Comparison of ENCODE assay signal across 18 cellular contexts in genomic region chr2:120555066-120555465, GRCh38.
DNase-seq lines count a peak whose midpoint lies in the region; ATAC-seq and TF ChIP-seq lines count a peak whose summit lies in the region.
"Had no signal": no experiment of that assay in that cellular context is flagged by ENCODE, and none has a peak within 500 bp of the region (broad histone marks: within the 10 kb centered on the region; RNA-seq: fewer than 3 reads in every experiment).

No MANE protein-coding gene starts in this region.

- no peak overlapping the region for H3K56ac ChIP-seq in IMR-90 (ENCODE audit: extremely low read depth, insufficient read depth, low read length)

- no peak overlapping the region for H2BK5ac ChIP-seq in IMR-90 (ENCODE audit: low read depth, low read length, poor library complexity, severe bottlenecking)

- CTCF ChIA-PET in IMR-90 (lab: Yijun Ruan, JAX) = no interaction called here

- H3K27ac ChIP-seq in heart right ventricle = no peak overlapping the region
- H3K27ac ChIP-seq in IMR-90 (ENCODE audit: insufficient read depth, low read length) = no peak overlapping the region
- H3K27ac ChIP-seq in vagina = no peak overlapping the region
- H3K27ac ChIP-seq: GM23248 had no signal

- H3K4me1 Mint-ChIP-seq in chondrocyte (ENCODE audit: low read depth) = peaks cover 46% of the 10 kb centered on the region

- H3K4me2 ChIP-seq in IMR-90 (ENCODE audit: low read depth, low read length) = no peak overlapping the region

- H3K9me3 Mint-ChIP-seq in chondrocyte (ENCODE audit: low read depth) = no peaks in the 10 kb centered on the region
- H3K9me3 Mint-ChIP-seq: CD4-positive, alpha-beta memory T cell had no signal

- TF ChIP-seq POLR2A in IMR-90 (IDR thresholded peaks at IDR 0.05; ENCODE audit: low read depth, low read length) (no peak), vagina (IDR thresholded peaks at IDR 0.05) (no peak)

- no peaks in the 10 kb centered on the region for H4K20me1 ChIP-seq in IMR-90 (ENCODE audit: insufficient read depth, low read length)

- no peak overlapping the region; the same call in 2 of the 3 replicates for H2BK15ac ChIP-seq in IMR-90 (ENCODE audit: low read depth, low read length)

- H3K36me3 ChIP-seq in heart right ventricle (no peaks in the 10 kb centered on the region), IMR-90 (ENCODE audit: control insufficient read depth, insufficient read depth, low read length) (no peaks in the 10 kb centered on the region), vagina (no peaks in the 10 kb centered on the region)

- H2AK9ac ChIP-seq in IMR-90 (replicated peaks; ENCODE audit: low read depth, low read length, poor library complexity) = no peak overlapping the region

- 88 to 89% methylated on average over 4 of the region's 4 CpGs for WGBS in heart right ventricle, 2 donors
- 100% methylated on average over 1 of the region's 4 CpGs; no CpG with 5 or more reads in 1 of the 2 experiments for WGBS in IMR-90 (ENCODE audit: extremely low coverage in 2 of 2, insufficient read length in 1 of 2), 2 experiments

- 0 out of 2 replicates have a peak overlapping the region, but pooled peaks have one; percentile 11 for H2AK5ac ChIP-seq in IMR-90 (ENCODE audit: low read depth, low read length)

- ATAC-seq in Right ventricle myocardium inferior (no peak), heart right ventricle (no peak), IMR-90 (ENCODE audit: low read depth) (no peak)
- ATAC-seq in stimulated activated naive CD8-positive, alpha-beta T cell treated with anti-CD3 and anti-CD28 coated beads, Interleukin-15, Interleukin-2, amounts not matched to agents 100 U/mL and 50 U/mL, for 24 hours = no peak

- POLR2A ChIA-PET in IMR-90 (lab: Charles Lee; ENCODE audit: unreplicated experiment) = interaction anchor here (1.1 kb wide), 1 partner anchor 8 kb away, joined by 3 read pairs; no protein-coding TSS in a partner anchor

- H3K14ac ChIP-seq in IMR-90 (replicated peaks; ENCODE audit: low read depth, low read length) = no peak overlapping the region

- H3K9ac ChIP-seq in IMR-90 (ENCODE audit: low read depth, low read length) = no peak overlapping the region
- H3K9ac ChIP-seq: GM23248 had no signal

- H3K9me1 ChIP-seq in IMR-90 (ENCODE audit: insufficient read depth, low read length) = peaks cover 5% of the 10 kb centered on the region

- peaks cover 10 to 36% (median 34%) of the 10 kb centered on the region in 9 donors for H3K4me1 ChIP-seq in heart right ventricle
- H3K4me1 ChIP-seq in IMR-90 (ENCODE audit: control insufficient read depth, insufficient read depth, low read length) = peaks cover 29% of the 10 kb centered on the region
- peaks cover 21% of the 10 kb centered on the region for H3K4me1 ChIP-seq in vagina

- H3K23ac ChIP-seq in IMR-90 (ENCODE audit: low read depth, low read length) = no peak overlapping the region

- dilution Hi-C loops in IMR-90 (cut with HindIII; ENCODE audit: low sequenced_read_pairs, unreplicated experiment) = no loop called here

- no peak overlapping the region for H2AFZ ChIP-seq in IMR-90 (replicated peaks; ENCODE audit: low read length, poor library complexity)
- H2AFZ ChIP-seq: GM23248 had no signal

- H3K4me3 Mint-ChIP-seq in chondrocyte (ENCODE audit: unreplicated experiment) = no peak overlapping the region
- H3K4me3 Mint-ChIP-seq: CD4-positive, alpha-beta memory T cell had no signal

- H3K36me3 Mint-ChIP-seq in chondrocyte (ENCODE audit: low read depth) = no peaks in the 10 kb centered on the region
- H3K36me3 Mint-ChIP-seq: CD4-positive, alpha-beta memory T cell had no signal

- no peaks in the 10 kb centered on the region for H3K9me3 ChIP-seq in heart right ventricle
- H3K9me3 ChIP-seq in IMR-90 (ENCODE audit: control insufficient read depth, insufficient read depth, low read length) = no peaks in the 10 kb centered on the region
- no peaks in the 10 kb centered on the region for H3K9me3 ChIP-seq in vagina

- H2BK20ac ChIP-seq in IMR-90 (ENCODE audit: low read depth, low read length) = no peak overlapping the region

- no peak overlapping the region for H4K5ac ChIP-seq in IMR-90 (ENCODE audit: low read depth, low read length)

- no peak for TF ChIP-seq CTCF in heart right ventricle (IDR thresholded peaks at IDR 0.05)
- TF ChIP-seq CTCF in IMR-90 (conservative IDR thresholded peaks at IDR 0.05; ENCODE audit: low read depth, low read length) = no peak
- TF ChIP-seq CTCF in chondrocyte (IDR thresholded peaks at IDR 0.05) = no peak
- TF ChIP-seq CTCF in vagina (IDR thresholded peaks at IDR 0.05) = no peak

- no peaks in the 10 kb centered on the region for H3K79me1 ChIP-seq in IMR-90 (ENCODE audit: low read depth in 1 of 2, low read length in 2 of 2)

- H4K8ac ChIP-seq in IMR-90 (ENCODE audit: low read depth in 2 of 2, low read length in 2 of 2) = no peak overlapping the region; a peak in 1 of 4 replicates

- H3K4me3 ChIP-seq in heart right ventricle (no peak overlapping the region), IMR-90 (ENCODE audit: insufficient read depth, low read depth, low read length) (no peak overlapping the region), vagina (no peak overlapping the region)
- H3K4me3 ChIP-seq: GM23248 had no signal

- no peak overlapping the region for H3K18ac ChIP-seq in IMR-90 (ENCODE audit: low read depth, low read length)

- peak overlapping the region; percentile 17; the same call in 1 of the 2 replicates for H4K91ac ChIP-seq in IMR-90 (ENCODE audit: insufficient read depth, low read depth, low read length)

- no peak overlapping the region for H3K27ac Mint-ChIP-seq in chondrocyte (ENCODE audit: unreplicated experiment)

- DNase-seq in Right ventricle myocardium inferior (ENCODE audit: missing footprints) (peak; percentile 21), heart right ventricle (no peak), IMR-90 (no peak), NCI-H69 (lab: John Stamatoyannopoulos, UW) (peak; percentile 6), chondrocyte (ENCODE audit: low spot score) (peak; percentile 50), NCI-H187 (lab: John Stamatoyannopoulos, UW) (no peak), vagina (ENCODE audit: extremely low spot score in 2 of 2) (no peak)
- no peak for DNase-seq in stimulated activated naive CD8-positive, alpha-beta T cell treated with anti-CD3 and anti-CD28 coated beads, Interleukin-15, Interleukin-2, amounts not matched to agents 100 U/mL and 50 U/mL, for 24 hours
- DNase-seq: C1 segment of cervical spinal cord; Calu3; CD4-positive, alpha-beta memory T cell; COR-L47; DMS53; DMS79 treated with DMSO at 0.1 percent for 48 hours; GF-D8; GM23248; H7; HCEC 1CT had no signal

- peaks cover 12% of the 10 kb centered on the region for H3K27me3 Mint-ChIP-seq in chondrocyte (ENCODE audit: low read depth)

- no peak for TF ChIP-seq RAD21 in IMR-90 (IDR thresholded peaks at IDR 0.05; ENCODE audit: low read length)

- H3K4ac ChIP-seq in IMR-90 (ENCODE audit: low read depth, low read length) = 0 out of 2 replicates have a peak overlapping the region, but pooled peaks have one; percentile 19

- H2BK120ac ChIP-seq in IMR-90 (ENCODE audit: low read depth, low read length) = no peak overlapping the region

- in situ Hi-C loops in IMR-90 (cut with MboI; ENCODE audit: low sequenced_read_pairs) = no loop called here

- BruUV-seq in IMR-90 (replicated peaks; lab: Mats Ljungman, UMichigan) = no TSS peak

- H3K27me3 ChIP-seq in heart right ventricle (peaks cover 0 to 4% (median 0%) of the 10 kb centered on the region in 7 donors), IMR-90 (ENCODE audit: control insufficient read depth, insufficient read depth, low read length) (peaks cover 6% of the 10 kb centered on the region; the same call in 1 of the 2 replicates), vagina (no peaks in the 10 kb centered on the region)

- intact Hi-C loops in Right ventricle myocardium inferior (cut with DNase I) = no loop called here
- intact Hi-C loops in heart right ventricle (cut with DNase I) = loop anchor here in 4 of 10 donors (10.0 kb wide), 3 partner anchors 110 to 210 kb away; partner anchors contain the start of gene INHBB (in 2 of the 4)
- intact Hi-C loops in IMR-90 (cut with micrococcal nuclease) = loop anchor here (5.0 kb wide), 1 partner anchor 122 kb away; no protein-coding TSS in a partner anchor
- intact Hi-C loops in vagina (cut with DNase I) = no loop called here

TF ChIP-seq in IMR-90, 13 proteins besides CTCF, POLR2A, EP300 and RAD21:
- TF ChIP-seq BHLHE40 (IDR thresholded peaks at IDR 0.05; ENCODE audit: low read depth, low read length) (no peak), RCOR1 (IDR thresholded peaks at IDR 0.05; ENCODE audit: insufficient replicate concordance, low read length) (no peak), NFE2L2 (IDR thresholded peaks at IDR 0.05; ENCODE audit: low read depth, low read length) (no peak), RFX5 (IDR thresholded peaks at IDR 0.05; ENCODE audit: low read depth, low read length) (no peak)

Comparison
In these comparisons a context has a peak if more than half of its experiments do, and no peak if none do; other contexts are left out.
1. DNase-seq: peak in Right ventricle myocardium inferior (single experiment), NCI-H69 (single experiment) and chondrocyte (single experiment); none in heart right ventricle (0 of 2), IMR-90 (single experiment), NCI-H187 (0 of 2), stimulated activated naive CD8-positive, alpha-beta T cell treated with anti-CD3 and anti-CD28 coated beads, Interleukin-15, Interleukin-2, amounts not matched to agents 100 U/mL and 50 U/mL, for 24 hours (single experiment) and vagina (0 of 2).